Comparison of ENCODE assay signal across 8 cellular contexts in genomic region chr14:68784995-68785816, GRCh38. TPM values are rescaled to one million over a fixed set of nuclear protein-coding genes. Genes with fewer than 3 reads are reported as not detected.
DNase-seq lines count a peak whose midpoint lies in the region; ATAC-seq, FAIRE-seq and TF ChIP-seq lines count a peak whose summit lies in the region.

No MANE protein-coding gene starts in this region.

- H3K4me3 ChIP-seq in K562 (no peak overlapping the region), HepG2 (replicated peaks in 1 of 3; ENCODE audit: insufficient read depth in 1 of 3, low read depth in 2 of 3, low read length in 3 of 3) (peak overlapping the region in 1 of 3 experiments; percentile 34; a peak in 1 of 6 replicates), transverse colon (no peak overlapping the region)

- CTCF ChIA-PET in activated CD4-positive, alpha-beta T cell treated with anti-CD3 and anti-CD28 coated beads for 36 hours (lab: Charles Lee) = interaction anchor here (0.6 to 7.5 kb wide), 12 partner anchors 10 to 537 kb away, joined by 3 to 61 read pairs (median 3); no protein-coding TSS in a partner anchor
- CTCF ChIA-PET in K562 (lab: Yijun Ruan, JAX; ENCODE audit: low intra/inter-chr PET ratio) = no interaction called here
- CTCF ChIA-PET in HepG2 (lab: Yijun Ruan, JAX; ENCODE audit: low intra/inter-chr PET ratio, low total read pairs) = no interaction called here

- no peak for DNase-seq in activated CD4-positive, alpha-beta T cell treated with anti-CD3 and anti-CD28 coated beads for 36 hours
- DNase-seq in activated CD4-positive, alpha-beta T cell treated with anti-CD3 and anti-CD28 coated beads, Interleukin-2, amount 50 U/mL, for 1 hour = no peak
- DNase-seq in K562 (ENCODE audit: extremely low read depth in 1 of 4, low spot score in 3 of 4) = no peak
- DNase-seq in HepG2 (ENCODE audit: low spot score) = no peak
- no peak for DNase-seq in transverse colon
- DNase-seq in cerebellar cortex (ENCODE audit: low spot score) = no peak
- no peak for DNase-seq in activated CD4-positive, alpha-beta T cell treated with anti-CD3 and anti-CD28 coated beads, Interleukin-2, amount 50 U/mL, for 4 hours
- no peak for DNase-seq in activated CD4-positive, alpha-beta T cell treated with anti-CD3 and anti-CD28 coated beads, Interleukin-2, amount 50 U/mL, for 48 hours

- TF ChIP-seq POLR2A in K562 (conservative IDR thresholded peaks at IDR 0.05) = no peak
- TF ChIP-seq POLR2A in HepG2 (IDR thresholded peaks at IDR 0.05; ENCODE audit: insufficient read depth in 1 of 2, low read depth in 2 of 2, low read length in 2 of 2) = no peak; a peak in 1 of 4 replicates
- TF ChIP-seq POLR2A in transverse colon (IDR thresholded peaks at IDR 0.05) = peak; percentile 7

- no peak for ATAC-seq in activated CD4-positive, alpha-beta T cell treated with anti-CD3 and anti-CD28 coated beads for 36 hours
- ATAC-seq in K562 = no peak
- ATAC-seq in HepG2 = no peak

- peak overlapping the region; percentile 86 for H3K27ac Mint-ChIP-seq in activated CD4-positive, alpha-beta T cell treated with anti-CD3 and anti-CD28 coated beads for 36 hours

- H3K36me3 Mint-ChIP-seq in activated CD4-positive, alpha-beta T cell treated with anti-CD3 and anti-CD28 coated beads for 36 hours (ENCODE audit: low read depth) = peaks cover 34% of the 10 kb centered on the region

- H3K4me3 Mint-ChIP-seq in activated CD4-positive, alpha-beta T cell treated with anti-CD3 and anti-CD28 coated beads for 36 hours = no peak overlapping the region

- TF ChIP-seq EP300 in K562 (IDR thresholded peaks at IDR 0.05; ENCODE audit: low read length) (no peak), HepG2 (IDR thresholded peaks at IDR 0.05; ENCODE audit: low read depth in 2 of 2, low read length in 2 of 2) (no peak), HepG2 (CRISPR knock-in tag; IDR thresholded peaks at IDR 0.05; ENCODE audit: borderline replicate concordance) (no peak), transverse colon (IDR thresholded peaks at IDR 0.05; ENCODE audit: low read depth) (no peak)

- H3K4me1 Mint-ChIP-seq in activated CD4-positive, alpha-beta T cell treated with anti-CD3 and anti-CD28 coated beads for 36 hours = peaks cover 86% of the 10 kb centered on the region

- H3K9me3 ChIP-seq in K562 (replicated peaks; ENCODE audit: control insufficient read depth, insufficient read depth, low read depth, low read length) (no peaks in the 10 kb centered on the region), HepG2 (ENCODE audit: low read length) (no peaks in the 10 kb centered on the region), transverse colon (no peaks in the 10 kb centered on the region)

- TF ChIP-seq CTCF in K562 (IDR thresholded peaks at IDR 0.05 in 2 of 3, conservative IDR thresholded peaks at IDR 0.05 in 1 of 3; ENCODE audit: insufficient read depth in 2 of 3, low read depth in 1 of 3, low read length in 3 of 3) (no peak), HepG2 (CRISPR knock-in tag; IDR thresholded peaks at IDR 0.05) (no peak), transverse colon (IDR thresholded peaks at IDR 0.05) (no peak)

- 0 out of 2 replicates have a peak overlapping the region, but pooled peaks have one; percentile 14 for H2AFZ ChIP-seq in K562 (ENCODE audit: low read depth, low read length)
- H2AFZ ChIP-seq in HepG2 (ENCODE audit: low read length) = no peak overlapping the region

- FAIRE-seq in K562 (lab: Jason Lieb, UNC) (no peak), HepG2 (lab: Jason Lieb, UNC) (no peak)

- intact Hi-C loops in activated CD4-positive, alpha-beta T cell treated with anti-CD3 and anti-CD28 coated beads for 36 hours (cut with DNase I, micrococcal nuclease) = loop anchor here (5.0 kb wide), 6 partner anchors 32 to 418 kb away; no protein-coding TSS in a partner anchor
- intact Hi-C loops in K562 (cut with micrococcal nuclease) (loop anchor here (5.0 kb wide), 1 partner anchor 38 kb away; no protein-coding TSS in a partner anchor), HepG2 (cut with micrococcal nuclease; ENCODE audit: unreplicated experiment) (loop anchor here (2.0 to 10.0 kb wide), 6 partner anchors 22 to 536 kb away; no protein-coding TSS in a partner anchor), transverse colon (cut with DNase I; ENCODE audit: low total_unique reads) (loop anchor here (5.0 kb wide), 1 partner anchor 118 kb away; no protein-coding TSS in a partner anchor)

- H3K79me2 ChIP-seq in K562 (ENCODE audit: control insufficient read depth, insufficient read depth, low read length) (peaks cover 20% of the 10 kb centered on the region), HepG2 (ENCODE audit: insufficient read depth, low read length) (peaks cover 15% of the 10 kb centered on the region)

- no peak overlapping the region for H3K4me2 ChIP-seq in K562 (ENCODE audit: insufficient read depth, low read length)
- peak overlapping the region; percentile 100 for H3K4me2 ChIP-seq in HepG2 (ENCODE audit: low read depth, low read length)

- no TSS peak for BruUV-seq in K562 (replicated peaks; lab: Mats Ljungman, UMichigan)
- BruUV-seq in HepG2 (replicated peaks; lab: Mats Ljungman, UMichigan) = TSS peak; percentile 78

- peaks cover 26 to 52% of the 10 kb centered on the region in 2 experiments for H3K4me1 ChIP-seq in K562 (replicated peaks in 1 of 2; ENCODE audit: control insufficient read depth in 2 of 2, insufficient read depth in 2 of 2, low read length in 2 of 2)
- peaks cover 98% of the 10 kb centered on the region for H3K4me1 ChIP-seq in HepG2 (ENCODE audit: insufficient read depth, low read length)
- H3K4me1 ChIP-seq in transverse colon = peaks cover 19 to 95% (median 65%) of the 10 kb centered on the region in 4 donors

- peaks cover 29% of the 10 kb centered on the region for H3K36me3 ChIP-seq in K562 (ENCODE audit: control insufficient read depth, insufficient read depth, low read length)
- peaks cover 4 to 14% of the 10 kb centered on the region in 2 experiments; a peak in 4 of 5 replicates for H3K36me3 ChIP-seq in HepG2 (replicated peaks in 1 of 2; ENCODE audit: control insufficient read depth in 1 of 2, insufficient read depth in 2 of 2, low read length in 2 of 2)
- peaks cover 0 to 25% (median 6%) of the 10 kb centered on the region in 4 donors for H3K36me3 ChIP-seq in transverse colon

- H4K20me1 ChIP-seq in K562 (replicated peaks; ENCODE audit: control insufficient read depth, insufficient read depth, low read length) (no peaks in the 10 kb centered on the region), HepG2 (ENCODE audit: insufficient read depth, low read length) (peaks cover 11% of the 10 kb centered on the region)

- H3K9me1 ChIP-seq in K562 (ENCODE audit: control insufficient read depth, insufficient read depth, low read length) = no peaks in the 10 kb centered on the region

- no peaks in the 10 kb centered on the region for H3K27me3 ChIP-seq in K562 (ENCODE audit: control insufficient read depth in 2 of 2, insufficient read depth in 2 of 2, low read length in 2 of 2)
- no peaks in the 10 kb centered on the region for H3K27me3 ChIP-seq in HepG2 (ENCODE audit: control insufficient read depth in 1 of 2, insufficient read depth in 2 of 2, low read length in 2 of 2)
- H3K27me3 ChIP-seq in transverse colon = no peaks in the 10 kb centered on the region

- H3K9ac ChIP-seq in K562 (ENCODE audit: insufficient read depth in 1 of 2, low read depth in 2 of 2, low read length in 2 of 2) = no peak overlapping the region
- H3K9ac ChIP-seq in HepG2 (ENCODE audit: insufficient read depth, low read depth, low read length) = peak overlapping the region; percentile 96

- POLR2A ChIA-PET in activated CD4-positive, alpha-beta T cell treated with anti-CD3 and anti-CD28 coated beads for 36 hours (lab: Charles Lee) = interaction anchor here (0.6 to 1.5 kb wide), 5 partner anchors 8 to 472 kb away, joined by 3 to 10 read pairs (median 3); partner anchors contain the start of gene ZFP36L1
- POLR2A ChIA-PET in K562 (lab: Yijun Ruan, JAX) = interaction anchor here (0.6 to 1.4 kb wide), 4 partner anchors 8 to 128 kb away, joined by 3 read pairs; partner anchors contain the start of gene ZFP36L1
- POLR2A ChIA-PET in HepG2 (lab: Yijun Ruan, JAX) = interaction anchor here (1.1 to 8.6 kb wide), 9 partner anchors 5 to 68 kb away, joined by 3 to 244 read pairs (median 10); partner anchors contain the start of gene ZFP36L1

- 77% methylated on average over 7 of the region's 7 CpGs for WGBS in K562 (ENCODE audit: insufficient coverage, low coverage, missing lambda C conversion rate)
- WGBS in HepG2 (ENCODE audit: low lambda C conversion rate) = 70% methylated on average over 7 of the region's 7 CpGs
- WGBS in transverse colon (ENCODE audit: low coverage in 1 of 2), 2 donors = 70 to 88% methylated on average over 2 to 7 of the region's 7 CpGs

- H3K27ac ChIP-seq in K562 (ENCODE audit: extremely low read depth, low read depth, low read length) = peak overlapping the region; percentile 20; the same call in 1 of the 3 replicates
- H3K27ac ChIP-seq in HepG2 (ENCODE audit: extremely low read length, insufficient read depth, low read length) = peak overlapping the region; percentile 100
- peak overlapping the region; percentile 97 to 100 (median 98) for H3K27ac ChIP-seq in transverse colon

- no peak for TF ChIP-seq RAD21 in K562 (CRISPR knock-in tag; conservative IDR thresholded peaks at IDR 0.05 in 1 of 2, IDR thresholded peaks at IDR 0.05 in 1 of 2)
- no peak for TF ChIP-seq RAD21 in HepG2 (CRISPR knock-in tag; IDR thresholded peaks at IDR 0.05)

- no peaks in the 10 kb centered on the region for H3K27me3 Mint-ChIP-seq in activated CD4-positive, alpha-beta T cell treated with anti-CD3 and anti-CD28 coated beads for 36 hours

- H3K9me3 Mint-ChIP-seq in activated CD4-positive, alpha-beta T cell treated with anti-CD3 and anti-CD28 coated beads for 36 hours (ENCODE audit: low read depth) = peaks cover 2% of the 10 kb centered on the region

- in situ Hi-C loops in K562 (cut with MboI) = loop anchor here (5.0 kb wide), 1 partner anchor 73 kb away; no protein-coding TSS in a partner anchor
- in situ Hi-C loops in HepG2 (cut with HindIII; ENCODE audit: extremely low pct_ligation_motif_present, low pct_unique_long_range_greater_than_20kb) = no loop called here
- in situ Hi-C loops in transverse colon (cut with MboI; ENCODE audit: low pct_ligation_motif_present in 1 of 4, low pct_unique_long_range_greater_than_20kb in 1 of 4, low sequenced_read_pairs in 3 of 4) = loop anchor here in 2 of 4 donors (10.0 kb wide), 1 partner anchor 540 kb away; no protein-coding TSS in a partner anchor

RNA-seq across cellular contexts. Expression of gene ZFP36L1, which starts 7.7 kb away (rescaled TPM):
- total RNA-seq in activated CD4-positive, alpha-beta T cell treated with anti-CD3 and anti-CD28 coated beads for 36 hours = 10 to 100 TPM; 72.1 to 96.9 TPM
- total RNA-seq in K562 (2011; cell fraction: chromatin; rRNA removed; ENCODE audit: low replicate concordance) = 11.8 and 14.3 TPM in 2 replicates
- total RNA-seq in K562 (2011; cell fraction: nucleolus; rRNA removed) = 10.0 and 12.0 TPM in 2 replicates
- total RNA-seq in K562 (2011; cell fraction: nucleoplasm; rRNA removed) = 10.0 and 20.1 TPM in 2 replicates
- total RNA-seq in K562 (2014; rRNA removed) = 5.3 and 6.2 TPM in 2 replicates
- 3.2 and 4.0 TPM in 2 replicates for total RNA-seq in K562 (2014; rRNA removed; fragmentation: Illumina TruSeq; extraction: Trizol)
- 3.7 and 3.8 TPM in 2 replicates for total RNA-seq in K562 (2015; rRNA removed; fragmentation: Illumina TruSeq; extraction: Trizol)
- 26.6 and 27.2 TPM in 2 replicates for total RNA-seq in K562 (2021)
- polyA plus RNA-seq in K562 (2011; rRNA removed) = 3.7 and 6.6 TPM in 2 replicates
- 10.0 and 19.9 TPM in 2 replicates for polyA plus RNA-seq in K562 (2011; cell fraction: cytosol; rRNA removed)
- 14.4 and 33.2 TPM in 2 replicates for polyA plus RNA-seq in K562 (2011; cell fraction: nucleus; rRNA removed)
- 9.5 and 18.5 TPM in 2 replicates for polyA plus RNA-seq in K562 (2012)
- 13.7 and 15.5 TPM in 2 replicates for polyA plus RNA-seq in K562 (2014; fragmentation: Illumina TruSeq; extraction: Trizol)
- 1 to 10 TPM; 1.3 to 3.2 TPM for polyA plus RNA-seq in K562 (2014; fragmentation: Nextera tagmentation; extraction: Ambion mirVana)
- 11.1 and 11.7 TPM in 2 replicates for polyA plus RNA-seq in K562 (2014; rRNA removed)
- 3.1 TPM in 2 replicates for polyA minus RNA-seq in K562 (2011; rRNA and poly(A)+ RNA removed)
- polyA minus RNA-seq in K562 (2011; cell fraction: cytosol; rRNA and poly(A)+ RNA removed) = 15.1 and 34.9 TPM in 2 replicates
- polyA minus RNA-seq in K562 (2011; cell fraction: nucleus; rRNA and poly(A)+ RNA removed) = 9.0 and 10.3 TPM in 2 replicates
- total RNA-seq in HepG2 (2016; rRNA removed; fragmentation: Illumina TruSeq; extraction: Trizol) = 7.4 and 8.4 TPM in 2 replicates
- 2.6 and 3.4 TPM in 2 replicates for total RNA-seq in HepG2 (2016; cell fraction: cytosol; rRNA removed; fragmentation: Illumina TruSeq; extraction: Trizol; ENCODE audit: low read depth)
- 7.9 and 8.4 TPM in 2 replicates for total RNA-seq in HepG2 (2016; cell fraction: insoluble cytoplasmic fraction; rRNA removed; fragmentation: Illumina TruSeq; extraction: Trizol)
- 11.1 and 11.3 TPM in 2 replicates for total RNA-seq in HepG2 (2016; cell fraction: membrane; rRNA removed; fragmentation: Illumina TruSeq; extraction: Trizol)
- total RNA-seq in HepG2 (2016; cell fraction: nucleus; rRNA removed; fragmentation: Illumina TruSeq; extraction: Trizol) = 13.8 and 14.1 TPM in 2 replicates
- polyA plus RNA-seq in HepG2 (2011; rRNA removed) = 10.2 and 12.7 TPM in 2 replicates
- 11.2 and 18.0 TPM in 2 replicates for polyA plus RNA-seq in HepG2 (2011; cell fraction: cytosol; rRNA removed)
- 66.5 and 69.1 TPM in 2 replicates for polyA plus RNA-seq in HepG2 (2011; cell fraction: nucleus; rRNA removed)
- polyA plus RNA-seq in HepG2 (2012) = 23.2 and 32.2 TPM in 2 replicates
- 2.7 and 2.8 TPM in 2 replicates for polyA plus RNA-seq in HepG2 (2016; cell fraction: cytosol; fragmentation: Illumina TruSeq; extraction: Trizol; ENCODE audit: low read depth)
- polyA plus RNA-seq in HepG2 (2016; cell fraction: insoluble cytoplasmic fraction; fragmentation: Illumina TruSeq; extraction: Trizol; ENCODE audit: low read depth) = 20.7 and 26.8 TPM in 2 replicates
- 9.2 and 10.1 TPM in 2 replicates for polyA plus RNA-seq in HepG2 (2016; cell fraction: membrane; fragmentation: Illumina TruSeq; extraction: Trizol; ENCODE audit: low read depth)
- polyA plus RNA-seq in HepG2 (2016; cell fraction: nucleus; fragmentation: Illumina TruSeq; extraction: Trizol; ENCODE audit: insufficient read depth, low read depth) = 53.8 and 57.0 TPM in 2 replicates
- polyA minus RNA-seq in HepG2 (2011; rRNA and poly(A)+ RNA removed; ENCODE audit: low replicate concordance) = 8.5 and 26.8 TPM in 2 replicates
- 56.3 and 73.8 TPM in 2 replicates for polyA minus RNA-seq in HepG2 (2011; cell fraction: cytosol; rRNA and poly(A)+ RNA removed)
- polyA minus RNA-seq in HepG2 (2011; cell fraction: nucleus; rRNA and poly(A)+ RNA removed) = 11.8 and 13.8 TPM in 2 replicates
- total RNA-seq in transverse colon = 100 to 1,000 TPM; 180 to 712 (median 266) TPM

Comparison
In these comparisons a context has a peak if more than half of its experiments do, and no peak if none do; other contexts are left out.
1. H3K27ac ChIP-seq: peak in every context shown above with its lines; median percentile 100 in HepG2; 98 in transverse colon; 20 in K562.